Comparison of ENCODE assay signal across 15 cellular contexts in genomic region chr7:64907641-64908326, GRCh38. TPM values are rescaled to one million over a fixed set of nuclear protein-coding genes. Genes with fewer than 3 reads are reported as not detected.
DNase-seq lines count a peak whose midpoint lies in the region; ATAC-seq and FAIRE-seq lines count a peak whose summit lies in the region.
"Had no signal": no experiment of that assay in that cellular context is flagged by ENCODE, and none has a peak within 500 bp of the region (broad histone marks: within the 10 kb centered on the region; RNA-seq: fewer than 3 reads in every experiment).

No MANE protein-coding gene starts in this region.

- no peaks in the 10 kb centered on the region for H3K9me3 ChIP-seq in small intestine (ENCODE audit: control insufficient read depth, low read depth)
- H3K9me3 ChIP-seq: tibial nerve had no signal

- H3K36me3 Mint-ChIP-seq in activated T-cell treated with anti-CD3 and anti-CD28 coated beads, Interleukin-2, amount 50 U/mL, for 24 hours (ENCODE audit: low read depth) = peaks cover 73% of the 10 kb centered on the region
- H3K36me3 Mint-ChIP-seq in stimulated activated effector memory CD8-positive, alpha-beta T cell treated with anti-CD3 and anti-CD28 coated beads, Interleukin-12 subunit alpha, Interleukin-12 subunit beta, amount 100 ng/mL, for 72 hours = peaks cover 5% of the 10 kb centered on the region
- peaks cover 14% of the 10 kb centered on the region for H3K36me3 Mint-ChIP-seq in stimulated activated memory B cell treated with anti-CD40 and anti-IgM and Interleukin-4, amounts not matched to agents 10 μg/mL and 1 μg/mL and 100 μg/mL, for 72 hours

- WGBS in small intestine, 3 donors = 65 to 75% (median 70%) methylated on average over 5 of the region's 5 CpGs

- H3K27ac Mint-ChIP-seq in activated T-cell treated with anti-CD3 and anti-CD28 coated beads, Interleukin-2, amount 50 U/mL, for 24 hours = peak overlapping the region; percentile 31
- peak overlapping the region; percentile 6 for H3K27ac Mint-ChIP-seq in stimulated activated effector memory CD8-positive, alpha-beta T cell treated with anti-CD3 and anti-CD28 coated beads, Interleukin-12 subunit alpha, Interleukin-12 subunit beta, amount 100 ng/mL, for 72 hours
- no peak overlapping the region for H3K27ac Mint-ChIP-seq in stimulated activated memory B cell treated with anti-CD40 and anti-IgM and Interleukin-4, amounts not matched to agents 10 μg/mL and 1 μg/mL and 100 μg/mL, for 72 hours
- H3K27ac Mint-ChIP-seq: nephron had no signal

- no peaks in the 10 kb centered on the region for H3K27me3 ChIP-seq in small intestine (ENCODE audit: control insufficient read depth in 2 of 2, insufficient read depth in 2 of 2, low read length in 2 of 2)
- H3K27me3 ChIP-seq: tibial nerve had no signal

- FAIRE-seq in small intestine (lab: Jason Lieb, UNC) = no peak

- no peak overlapping the region for H3K27ac ChIP-seq in small intestine (ENCODE audit: low read depth in 1 of 2, low read length in 1 of 2)
- H3K27ac ChIP-seq: tibial nerve had no signal

- H3K9me3 Mint-ChIP-seq in activated T-cell treated with anti-CD3 and anti-CD28 coated beads, Interleukin-2, amount 50 U/mL, for 24 hours = peaks cover 2% of the 10 kb centered on the region
- no peaks in the 10 kb centered on the region for H3K9me3 Mint-ChIP-seq in stimulated activated effector memory CD8-positive, alpha-beta T cell treated with anti-CD3 and anti-CD28 coated beads, Interleukin-12 subunit alpha, Interleukin-12 subunit beta, amount 100 ng/mL, for 72 hours
- H3K9me3 Mint-ChIP-seq in stimulated activated memory B cell treated with anti-CD40 and anti-IgM and Interleukin-4, amounts not matched to agents 10 μg/mL and 1 μg/mL and 100 μg/mL, for 72 hours = no peaks in the 10 kb centered on the region

- no peaks in the 10 kb centered on the region for H3K27me3 Mint-ChIP-seq in activated T-cell treated with anti-CD3 and anti-CD28 coated beads, Interleukin-2, amount 50 U/mL, for 24 hours
- no peaks in the 10 kb centered on the region for H3K27me3 Mint-ChIP-seq in stimulated activated memory B cell treated with anti-CD40 and anti-IgM and Interleukin-4, amounts not matched to agents 10 μg/mL and 1 μg/mL and 100 μg/mL, for 72 hours

- DNase-seq in activated T-cell treated with anti-CD3 and anti-CD28 coated beads, Interleukin-2, amount 50 U/mL, for 24 hours = no peak
- DNase-seq in activated T-cell treated with anti-CD3 and anti-CD28 coated beads, Interleukin-2, amount 50 U/mL, for 48 hours = no peak
- DNase-seq in OCI-M2 (lab: John Stamatoyannopoulos, UW; ENCODE audit: unreplicated experiment) (peak; percentile 20), dermis blood vessel endothelial cell (peak; percentile 7), small intestine (no peak), NCI-H2081 (lab: John Stamatoyannopoulos, UW) (no peak)
- DNase-seq in stimulated activated effector memory CD8-positive, alpha-beta T cell treated with anti-CD3 and anti-CD28 coated beads, Interleukin-12 subunit alpha, Interleukin-12 subunit beta, amount 100 ng/mL, for 72 hours (ENCODE audit: low spot score in 2 of 2) = no peak
- DNase-seq: activated CD4-positive, alpha-beta T cell treated with anti-CD3 and anti-CD28 coated beads for 4 hours; DMS 273 treated with DMSO at 0.1 percent for 48 hours; KBM-7; left cardiac atrium; NCI-H2107 had no signal

- no peak overlapping the region for H3K4me3 ChIP-seq in small intestine (ENCODE audit: low read depth in 1 of 2, low read length in 2 of 2)
- H3K4me3 ChIP-seq: tibial nerve had no signal

- peaks cover 54% of the 10 kb centered on the region for H3K4me1 Mint-ChIP-seq in activated T-cell treated with anti-CD3 and anti-CD28 coated beads, Interleukin-2, amount 50 U/mL, for 24 hours (ENCODE audit: low read depth)
- H3K4me1 Mint-ChIP-seq in stimulated activated effector memory CD8-positive, alpha-beta T cell treated with anti-CD3 and anti-CD28 coated beads, Interleukin-12 subunit alpha, Interleukin-12 subunit beta, amount 100 ng/mL, for 72 hours = peaks cover 48% of the 10 kb centered on the region
- peaks cover 64% of the 10 kb centered on the region for H3K4me1 Mint-ChIP-seq in stimulated activated memory B cell treated with anti-CD40 and anti-IgM and Interleukin-4, amounts not matched to agents 10 μg/mL and 1 μg/mL and 100 μg/mL, for 72 hours

- ATAC-seq in stimulated activated effector memory CD8-positive, alpha-beta T cell treated with anti-CD3 and anti-CD28 coated beads, Interleukin-12 subunit alpha, Interleukin-12 subunit beta, amount 100 ng/mL, for 72 hours = no peak
- no peak for ATAC-seq in stimulated activated memory B cell treated with anti-CD40 and anti-IgM and Interleukin-4, amounts not matched to agents 10 μg/mL and 1 μg/mL and 100 μg/mL, for 72 hours
- ATAC-seq: left cardiac atrium had no signal

- no peaks in the 10 kb centered on the region for H3K36me3 ChIP-seq in small intestine (ENCODE audit: control insufficient read depth in 2 of 2, insufficient read depth in 2 of 2, low read length in 2 of 2)
- H3K36me3 ChIP-seq: tibial nerve had no signal

- no peaks in the 10 kb centered on the region for H3K4me1 ChIP-seq in small intestine (ENCODE audit: control insufficient read depth in 2 of 2, insufficient read depth in 1 of 2, low read depth in 1 of 2, low read length in 1 of 2)

- H3K4me3 Mint-ChIP-seq in activated T-cell treated with anti-CD3 and anti-CD28 coated beads, Interleukin-2, amount 50 U/mL, for 24 hours = no peak overlapping the region
- H3K4me3 Mint-ChIP-seq in stimulated activated effector memory CD8-positive, alpha-beta T cell treated with anti-CD3 and anti-CD28 coated beads, Interleukin-12 subunit alpha, Interleukin-12 subunit beta, amount 100 ng/mL, for 72 hours = no peak overlapping the region
- no peak overlapping the region for H3K4me3 Mint-ChIP-seq in stimulated activated memory B cell treated with anti-CD40 and anti-IgM and Interleukin-4, amounts not matched to agents 10 μg/mL and 1 μg/mL and 100 μg/mL, for 72 hours

RNA-seq across cellular contexts. Expression of gene ZNF273, which starts 4.7 kb away (rescaled TPM):
- total RNA-seq in dermis blood vessel endothelial cell = 5.1 and 10.9 TPM in 2 replicates
- polyA plus RNA-seq in small intestine = 1 to 10 TPM in 1 of 3 donors, under 1 TPM in 2; 0.27 to 3.4 (median 0.67) TPM

Comparison
In these comparisons a context has a peak if more than half of its experiments do, and no peak if none do; other contexts are left out.
1. DNase-seq: peak in OCI-M2 (single experiment) and dermis blood vessel endothelial cell (single experiment); none in activated T-cell treated with anti-CD3 and anti-CD28 coated beads, Interleukin-2, amount 50 U/mL, for 24 hours (single experiment), activated T-cell treated with anti-CD3 and anti-CD28 coated beads, Interleukin-2, amount 50 U/mL, for 48 hours (0 of 2), stimulated activated effector memory CD8-positive, alpha-beta T cell treated with anti-CD3 and anti-CD28 coated beads, Interleukin-12 subunit alpha, Interleukin-12 subunit beta, amount 100 ng/mL, for 72 hours (0 of 2), small intestine (single experiment) and NCI-H2081 (0 of 2).